ENCODE assay signal across 8 cellular contexts in genomic region chr2:127884841-127885301, GRCh38. TPM values are rescaled to one million over a fixed set of nuclear protein-coding genes. Genes with fewer than 3 reads are reported as not detected.
DNase-seq lines count a peak whose midpoint lies in the region; ATAC-seq and TF ChIP-seq lines count a peak whose summit lies in the region.
"Not testable (repeated sequence)": the region's sequence is repeated elsewhere in the genome, so short reads cannot be mapped to it uniquely, and the experiment has no call there.

No MANE protein-coding gene starts in this region.

- WGBS in SK-N-SH (ENCODE audit: low lambda C conversion rate): 2% methylated on average over 11 of the region's 11 CpGs
- 0 to 2% (median 1%) methylated on average over 11 of the region's 11 CpGs for WGBS in adrenal gland, 4 donors
- WGBS in testis, 2 donors: 0 to 1% methylated on average over 11 of the region's 11 CpGs

- CTCF ChIA-PET in CD8-positive, alpha-beta T cell (lab: Charles Lee): interaction anchor here (0.9 kb wide), 1 partner anchor 11 kb away, joined by 3 read pairs; no protein-coding TSS in a partner anchor
- CTCF ChIA-PET in SK-N-SH (lab: Yijun Ruan, JAX): interaction anchor here (1.4 kb wide), 1 partner anchor 17 kb away, joined by 3 read pairs; no protein-coding TSS in a partner anchor

- DNase-seq in CD8-positive, alpha-beta T cell; Jurkat, Clone E6-1 (ENCODE audit: low read depth, low spot score); adrenal gland; epithelial cell of proximal tubule (ENCODE audit: low read depth); left lung; osteocyte (ENCODE audit: extremely low spot score, unreplicated experiment); testis: not testable (repeated sequence)
- DNase-seq in SK-N-SH: peak; percentile 28

- H3K4me3 ChIP-seq in CD8-positive, alpha-beta T cell (ENCODE audit: low read depth, low read length): peak overlapping the region; percentile 38
- peak overlapping the region; percentile 57 for H3K4me3 ChIP-seq in Jurkat, Clone E6-1 (ENCODE audit: low read length)
- H3K4me3 ChIP-seq in SK-N-SH (ENCODE audit: low read depth in 2 of 2, low read length in 1 of 2) (peak overlapping the region; percentile 50 to 69), adrenal gland (peak overlapping the region in 3 of 4 donors; percentile 10 to 93 (median 49)), epithelial cell of proximal tubule (ENCODE audit: low read depth, low read length) (peak overlapping the region; percentile 61), left lung (peak overlapping the region; percentile 43 to 60), testis (peak overlapping the region; percentile 74 to 75)

- not testable (repeated sequence) for H3K27me3 Mint-ChIP-seq in CD8-positive, alpha-beta T cell (ENCODE audit: low read depth); osteocyte (ENCODE audit: unreplicated experiment)

- peak overlapping the region; percentile 81 for H3K4me2 ChIP-seq in SK-N-SH

- H3K27ac ChIP-seq in CD8-positive, alpha-beta T cell (ENCODE audit: low read depth, low read length): not testable (repeated sequence)
- H3K27ac ChIP-seq in SK-N-SH (ENCODE audit: low read depth in 2 of 2, low read length in 1 of 2) (peak overlapping the region in 1 of 2 experiments; percentile 82; a peak in 3 of 4 replicates), adrenal gland (peak overlapping the region; percentile 52 to 97 (median 92)), left lung (peak overlapping the region; percentile 53 to 90), testis (peak overlapping the region; percentile 65 to 93)

- H3K9me3 Mint-ChIP-seq in CD8-positive, alpha-beta T cell; osteocyte (ENCODE audit: unreplicated experiment): not testable (repeated sequence)

- 0 out of 2 replicates have a peak overlapping the region, but pooled peaks have one; percentile 24 for H2AFZ ChIP-seq in SK-N-SH (ENCODE audit: low read depth)

- not testable (repeated sequence) for H3K9me2 ChIP-seq in SK-N-SH

- peaks cover 49% of the 10 kb centered on the region for H4K20me1 ChIP-seq in SK-N-SH (ENCODE audit: insufficient read depth)

- H3K9me3 ChIP-seq in CD8-positive, alpha-beta T cell (ENCODE audit: low read length); SK-N-SH; adrenal gland (replicated peaks in 1 of 3); left lung; testis: not testable (repeated sequence)

- not testable (repeated sequence) for TF ChIP-seq RAD21 in SK-N-SH (IDR thresholded peaks at IDR 0.05; ENCODE audit: low read length)

- peak overlapping the region; percentile 78 for H3K9ac ChIP-seq in SK-N-SH

- H3K4me3 Mint-ChIP-seq in CD8-positive, alpha-beta T cell: peak overlapping the region; percentile 86
- peak overlapping the region; percentile 92 for H3K4me3 Mint-ChIP-seq in osteocyte (ENCODE audit: unreplicated experiment)

- peaks cover 69% of the 10 kb centered on the region for H3K79me2 ChIP-seq in SK-N-SH (ENCODE audit: insufficient read depth)

- not testable (repeated sequence) for H3K36me3 ChIP-seq in CD8-positive, alpha-beta T cell (ENCODE audit: insufficient read depth, low read length); testis (ENCODE audit: low read depth, missing control alignments)
- H3K36me3 ChIP-seq in SK-N-SH (replicated peaks in 1 of 2; ENCODE audit: control insufficient read depth in 1 of 2, insufficient read depth in 2 of 2, low read length in 1 of 2) (peaks cover 29 to 33% of the 10 kb centered on the region in 2 experiments), adrenal gland (replicated peaks in 1 of 2) (peaks cover 0 to 16% of the 10 kb centered on the region in 2 donors), left lung (peaks cover 0 to 29% of the 10 kb centered on the region in 2 donors)

- TF ChIP-seq EP300 in SK-N-SH (IDR thresholded peaks at IDR 0.05; ENCODE audit: borderline replicate concordance in 1 of 2, low read depth in 1 of 2, low read length in 1 of 2): not testable (repeated sequence)

- H3K27ac Mint-ChIP-seq in CD8-positive, alpha-beta T cell: peak overlapping the region; percentile 87
- peak overlapping the region; percentile 90 for H3K27ac Mint-ChIP-seq in osteocyte (ENCODE audit: unreplicated experiment)

- TF ChIP-seq CTCF in CD8-positive, alpha-beta T cell (IDR thresholded peaks at IDR 0.05); SK-N-SH (IDR thresholded peaks at IDR 0.05); adrenal gland (IDR thresholded peaks at IDR 0.05); epithelial cell of proximal tubule (conservative IDR thresholded peaks at IDR 0.05; ENCODE audit: low read depth, low read length); left lung (IDR thresholded peaks at IDR 0.05); osteocyte (IDR thresholded peaks at IDR 0.05); testis (IDR thresholded peaks at IDR 0.05): not testable (repeated sequence)

- TF ChIP-seq POLR2A in adrenal gland (IDR thresholded peaks at IDR 0.05); testis (IDR thresholded peaks at IDR 0.05): not testable (repeated sequence)

- H3K27me3 ChIP-seq in CD8-positive, alpha-beta T cell (ENCODE audit: insufficient read depth, low read length); SK-N-SH (ENCODE audit: insufficient read depth); adrenal gland; left lung; testis: not testable (repeated sequence)

- not testable (repeated sequence) for ATAC-seq in CD8-positive, alpha-beta T cell; left lung

- not testable (repeated sequence) for H3F3A ChIP-seq in SK-N-SH (replicated peaks; ENCODE audit: insufficient read depth)

- peaks cover 65% of the 10 kb centered on the region for H3K4me1 Mint-ChIP-seq in CD8-positive, alpha-beta T cell (ENCODE audit: low read depth)
- peaks cover 32% of the 10 kb centered on the region for H3K4me1 Mint-ChIP-seq in osteocyte (ENCODE audit: unreplicated experiment)

- H3K36me3 Mint-ChIP-seq in CD8-positive, alpha-beta T cell: peaks cover 46% of the 10 kb centered on the region
- H3K36me3 Mint-ChIP-seq in osteocyte (ENCODE audit: unreplicated experiment): not testable (repeated sequence)

- POLR2A ChIA-PET in CD8-positive, alpha-beta T cell (lab: Charles Lee): interaction anchor here (0.8 to 1.4 kb wide), 2 partner anchors 8 to 28 kb away, joined by 3 to 4 read pairs; no protein-coding TSS in a partner anchor
- POLR2A ChIA-PET in SK-N-SH (lab: Yijun Ruan, JAX): not testable (repeated sequence)

- H3K4me1 ChIP-seq in CD8-positive, alpha-beta T cell (ENCODE audit: insufficient read depth, low read length): peaks cover 22% of the 10 kb centered on the region
- H3K4me1 ChIP-seq in SK-N-SH (ENCODE audit: control insufficient read depth in 1 of 2, insufficient read depth in 2 of 2, low read depth in 1 of 2, low read length in 1 of 2) (peaks cover 10 to 22% of the 10 kb centered on the region in 2 experiments; a peak in 2 of 4 replicates), adrenal gland (replicated peaks in 1 of 2) (peaks cover 26 to 57% of the 10 kb centered on the region in 2 donors), left lung (peaks cover 17 to 47% of the 10 kb centered on the region in 2 donors), testis (peaks cover 45% of the 10 kb centered on the region)

- intact Hi-C loops in CD8-positive, alpha-beta T cell (cut with DNase I, micrococcal nuclease): loop anchor here (2.0 to 5.0 kb wide), 4 partner anchors 142 to 358 kb away; partner anchors contain the start of genes IWS1 (in 1 of the 2) and UGGT1 (in 1 of the 2)
- intact Hi-C loops in adrenal gland (cut with DNase I); testis (cut with DNase I; ENCODE audit: low total_unique reads): not testable (repeated sequence)
- intact Hi-C loops in left lung (cut with DNase I): loop anchor here in 1 of 2 donors (10.0 kb wide), 1 partner anchor 140 kb away; the partner anchor contains the start of gene SAP130

RNA-seq across cellular contexts. Expression of gene AMMECR1L, which starts 0.9 kb away (rescaled TPM):
- total RNA-seq in CD8-positive, alpha-beta T cell: 10 to 100 TPM in 1 of 2 experiments, 1 to 10 TPM in 1; 9.2 to 10.3 TPM
- 14.9 TPM for polyA plus RNA-seq in Jurkat, Clone E6-1 (2012; ENCODE audit: insufficient read depth, insufficient read length)
- polyA plus RNA-seq in SK-N-SH (2012; rRNA removed): 11.0 and 12.6 TPM in 2 replicates
- polyA plus RNA-seq in SK-N-SH (2012; cell fraction: cytosol; rRNA removed): 11.5 and 13.0 TPM in 2 replicates
- polyA plus RNA-seq in SK-N-SH (2012; cell fraction: nucleus; rRNA removed): 15.1 and 21.9 TPM in 2 replicates
- total RNA-seq in adrenal gland: 10 to 100 TPM in 6 of 8 donors, 1 to 10 TPM in 2; 7.2 to 18.3 (median 12.1) TPM
- polyA plus RNA-seq in adrenal gland: 10 to 100 TPM; 12.5 to 16.2 (median 14.5) TPM
- total RNA-seq in epithelial cell of proximal tubule: 10.7 and 14.0 TPM in 2 replicates
- total RNA-seq in left lung: 10 to 100 TPM; 13.6 to 15.1 TPM
- 24.5 and 25.8 TPM in 2 replicates for total RNA-seq in osteocyte
- 10 to 100 TPM; 34.1 to 35.8 TPM for total RNA-seq in testis
- 31.5 TPM for polyA plus RNA-seq in testis (ENCODE audit: insufficient read depth, low read depth, low replicate concordance)

RNA-seq across cellular contexts. Expression of gene POLR2D, which starts 26.9 kb away (rescaled TPM):
- 10 to 100 TPM; 35.6 to 38.6 TPM for total RNA-seq in CD8-positive, alpha-beta T cell
- 63.3 TPM for polyA plus RNA-seq in Jurkat, Clone E6-1 (2012; ENCODE audit: insufficient read depth, insufficient read length)
- polyA plus RNA-seq in SK-N-SH (2012; rRNA removed) (11.0 and 11.5 TPM in 2 replicates), adrenal gland (10 to 100 TPM in 2 of 3 donors, 1 to 10 TPM in 1; 9.6 to 28.6 (median 10.5) TPM), testis (ENCODE audit: insufficient read depth, low read depth, low replicate concordance) (160 TPM)
- 15.3 and 16.4 TPM in 2 replicates for polyA plus RNA-seq in SK-N-SH (2012; cell fraction: cytosol; rRNA removed)
- polyA plus RNA-seq in SK-N-SH (2012; cell fraction: nucleus; rRNA removed): 5.0 and 7.3 TPM in 2 replicates
- total RNA-seq in adrenal gland (10 to 100 TPM; 10.9 to 45.3 (median 26.1) TPM), epithelial cell of proximal tubule (19.7 and 25.1 TPM in 2 replicates), left lung (10 to 100 TPM; 27.2 to 28.0 TPM), osteocyte (26.3 and 28.3 TPM in 2 replicates), testis (10 to 100 TPM; 49.1 to 75.4 TPM)
